9 cellular contexts compared by ENCODE assay signal in the genomic region with DNA sequence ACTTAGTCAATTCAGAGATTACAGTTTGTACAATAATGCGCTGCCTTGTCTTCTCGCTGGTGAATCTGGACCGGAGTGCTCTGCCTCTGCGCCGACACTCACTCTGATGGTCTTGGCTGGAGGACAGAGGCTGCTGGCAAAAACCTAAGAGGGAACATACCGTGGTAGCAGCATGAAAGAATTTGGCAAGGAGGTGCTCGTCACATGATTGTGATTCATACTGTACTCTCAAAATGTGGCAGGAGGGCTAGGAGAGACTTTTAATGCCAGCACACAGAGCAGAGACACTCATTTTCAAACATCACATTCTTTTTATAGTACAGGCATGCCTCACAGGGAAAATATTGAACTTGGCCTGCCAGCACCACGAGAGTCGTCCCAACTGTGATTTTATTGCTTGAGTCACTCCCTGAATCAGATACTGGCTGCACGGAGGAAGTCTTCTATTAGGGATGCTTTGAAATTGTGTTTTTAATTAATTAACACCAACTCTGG.
DNase-seq lines count a peak whose midpoint lies in the region; ATAC-seq and TF ChIP-seq lines count a peak whose summit lies in the region.
"Had no signal": no experiment of that assay in that cellular context is flagged by ENCODE, and none has a peak within 500 bp of the region (broad histone marks: within the 10 kb centered on the region; RNA-seq: fewer than 3 reads in every experiment).

No MANE protein-coding gene starts in this region.

- DNase-seq in HK-2 (ENCODE audit: unreplicated experiment), result peak; percentile 71
- peak; percentile 97 for DNase-seq in kidney glomerular epithelial cell (lab: John Stamatoyannopoulos, UW)
- DNase-seq in testis, result peak; percentile 66
- no peak for DNase-seq in H7
- no peak for DNase-seq in DMS 273 (lab: John Stamatoyannopoulos, UW; ENCODE audit: unreplicated experiment)
- no peak for DNase-seq in NCI-H2029 (lab: John Stamatoyannopoulos, UW)

- no peaks in the 10 kb centered on the region for H3K36me3 Mint-ChIP-seq in brain
- H3K36me3 Mint-ChIP-seq: activated naive CD4-positive, alpha-beta T cell treated with anti-CD3 and anti-CD28 coated beads, Interleukin-2, amount 50 U/mL, for 24 hours had no signal

- TF ChIP-seq CTCF in brain (conservative IDR thresholded peaks at IDR 0.05), result no peak
- no peak for TF ChIP-seq CTCF in testis (IDR thresholded peaks at IDR 0.05)

- peaks cover 0 to 7% (median 0%) of the 10 kb centered on the region in 5 experiments for H3K9me3 Mint-ChIP-seq in brain
- H3K9me3 Mint-ChIP-seq: activated naive CD4-positive, alpha-beta T cell treated with anti-CD3 and anti-CD28 coated beads, Interleukin-2, amount 50 U/mL, for 24 hours had no signal

- H3K27me3 ChIP-seq in testis (no peaks in the 10 kb centered on the region), H7 (ENCODE audit: control insufficient read depth, insufficient read depth, low read length) (no peaks in the 10 kb centered on the region)

- H3K27ac Mint-ChIP-seq in brain, result peak overlapping the region; percentile 25 to 94 (median 88)
- H3K27ac Mint-ChIP-seq: activated naive CD4-positive, alpha-beta T cell treated with anti-CD3 and anti-CD28 coated beads, Interleukin-2, amount 50 U/mL, for 24 hours had no signal

- intact Hi-C loops in testis (cut with DNase I; ENCODE audit: low total_unique reads), result no loop called here

- H3K4me1 Mint-ChIP-seq in brain, result peaks cover 63% of the 10 kb centered on the region
- H3K4me1 Mint-ChIP-seq: activated naive CD4-positive, alpha-beta T cell treated with anti-CD3 and anti-CD28 coated beads, Interleukin-2, amount 50 U/mL, for 24 hours had no signal

- TF ChIP-seq POLR2A in testis (IDR thresholded peaks at IDR 0.05), result no peak

- WGBS in testis, 2 donors, result 20 to 24% methylated on average over 10 of the region's 10 CpGs

- no peak overlapping the region for H3K4me3 ChIP-seq in testis
- no peak overlapping the region for H3K4me3 ChIP-seq in H7 (ENCODE audit: insufficient read depth, low read depth, low read length)

- peaks cover 8% of the 10 kb centered on the region for H3K4me1 ChIP-seq in testis

- no peak overlapping the region for H3K27ac ChIP-seq in testis

- no peak for ATAC-seq in GM21515 (IDR thresholded peaks at IDR 0.05; ENCODE audit: unreplicated experiment)

- H3K27me3 Mint-ChIP-seq in brain, result no peaks in the 10 kb centered on the region

- peak overlapping the region; percentile 23 to 64 (median 55) for H3K4me3 Mint-ChIP-seq in brain
- H3K4me3 Mint-ChIP-seq: activated naive CD4-positive, alpha-beta T cell treated with anti-CD3 and anti-CD28 coated beads, Interleukin-2, amount 50 U/mL, for 24 hours had no signal

- H3K9me3 ChIP-seq in testis, result no peaks in the 10 kb centered on the region

- H3K36me3 ChIP-seq in testis (ENCODE audit: low read depth, missing control alignments), result no peaks in the 10 kb centered on the region
- no peaks in the 10 kb centered on the region for H3K36me3 ChIP-seq in H7 (replicated peaks; ENCODE audit: control insufficient read depth, insufficient read depth, low read length)

Comparison
In these comparisons a context has a peak if more than half of its experiments do, and no peak if none do; other contexts are left out.
1. DNase-seq: peak in HK-2 (single experiment), kidney glomerular epithelial cell (single experiment) and testis (single experiment); none in H7 (single experiment), DMS 273 (single experiment) and NCI-H2029 (single experiment).